8 cellular contexts compared by ENCODE assay signal in the genomic region with DNA sequence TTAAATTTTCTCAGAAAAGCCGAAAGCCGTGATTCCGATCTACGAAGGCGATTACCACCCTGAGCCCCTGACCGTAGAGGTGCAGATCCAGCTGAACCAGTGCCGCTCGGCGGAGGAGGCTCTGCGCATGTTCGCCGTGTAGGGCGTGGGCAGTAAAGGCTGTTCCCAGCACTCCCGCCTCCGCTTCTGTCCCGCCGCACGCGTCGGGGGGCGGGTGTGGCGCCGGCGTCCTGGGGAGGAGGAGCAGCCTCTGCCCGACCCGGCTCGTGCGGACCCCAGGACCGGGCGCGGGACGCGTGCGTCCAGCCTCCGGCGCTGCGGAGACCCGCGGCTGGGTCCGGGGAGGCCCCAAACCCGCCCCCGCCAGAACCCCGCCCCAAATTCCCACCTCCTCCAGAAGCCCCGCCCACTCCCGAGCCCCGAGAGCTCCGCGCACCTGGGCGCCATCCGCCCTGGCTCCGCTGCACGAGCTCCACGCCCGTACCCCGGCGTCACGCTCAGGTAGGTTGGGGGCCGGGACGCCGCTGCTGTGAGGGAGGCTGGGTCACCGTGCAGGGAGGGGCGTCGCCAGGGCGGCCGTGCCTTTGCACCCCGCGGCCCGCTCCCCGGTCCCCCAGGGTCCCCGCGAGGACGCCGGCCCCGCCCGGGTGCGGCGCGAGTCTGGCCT. TPM values are rescaled to one million over a fixed set of nuclear protein-coding genes. Genes with fewer than 3 reads are reported as not detected.
DNase-seq lines count a peak whose midpoint lies in the region; ATAC-seq and TF ChIP-seq lines count a peak whose summit lies in the region.

A gene (plus strand): TSS at position 409 of the 667 bp plus-strand sequence. CDS start 910 bp downstream, outside the sequence.

- H3K4me3 Mint-ChIP-seq in WTC11: peak within 1 kb of the TSS; percentile 74

- no peak within 1 kb of the TSS for H3K27ac ChIP-seq in MM.1S (ENCODE audit: low read length)

- H3K36me3 ChIP-seq in MM.1S (replicated peaks; ENCODE audit: insufficient read depth, low read length): no peaks in the 10 kb centered on the region

- CTCF ChIA-PET in WTC11 (lab: Charles Lee): interaction anchor here (0.6 to 2.0 kb wide), 15 partner anchors 13 to 1060 kb away, joined by 3 to 6 read pairs (median 4); a partner anchor contains a TSS

- H2AFZ ChIP-seq in MM.1S (ENCODE audit: low read length): peak within 1 kb of the TSS; percentile 51; the same call in 1 of the 2 replicates

- H3F3A ChIP-seq in MM.1S (ENCODE audit: insufficient read depth, low read length): no peaks in the 10 kb centered on the region

- no peaks in the 10 kb centered on the region for H3K9me3 ChIP-seq in MM.1S (replicated peaks; ENCODE audit: insufficient read depth, low read length)

- ATAC-seq in WTC11 (peak; percentile 53), HG03159 (IDR thresholded peaks at IDR 0.05; ENCODE audit: unreplicated experiment) (no peak), HG03175 (IDR thresholded peaks at IDR 0.05; ENCODE audit: unreplicated experiment) (no peak)

- H3K79me2 ChIP-seq in MM.1S (ENCODE audit: low read length): no peaks in the 10 kb centered on the region

- H3K4me1 ChIP-seq in MM.1S (ENCODE audit: low read length): no peaks in the 10 kb centered on the region

- no peaks in the 10 kb centered on the region for H3K9me3 Mint-ChIP-seq in WTC11

- peak within 1 kb of the TSS; percentile 50 for H3K4me3 ChIP-seq in MM.1S (ENCODE audit: low read length)
- H3K4me3 ChIP-seq in cardiac fibroblast (replicated peaks in 1 of 2; ENCODE audit: low read depth in 2 of 2, low read length in 2 of 2): peak within 1 kb of the TSS; percentile 55 to 60

- H3K36me3 Mint-ChIP-seq in WTC11: peaks cover 11% of the 10 kb centered on the region

- H3K27ac Mint-ChIP-seq in WTC11: no peak within 1 kb of the TSS

- H3K9ac ChIP-seq in MM.1S (ENCODE audit: low read length): no peak within 1 kb of the TSS

- TF ChIP-seq CTCF in MM.1S (IDR thresholded peaks at IDR 0.05; ENCODE audit: low read length): no peak
- TF ChIP-seq CTCF in WTC11 (IDR thresholded peaks at IDR 0.05): no peak
- no peak for TF ChIP-seq CTCF in cardiac fibroblast (IDR thresholded peaks at IDR 0.05; ENCODE audit: low read depth, low read length)

- POLR2A ChIA-PET in WTC11 (lab: Charles Lee): interaction anchor here (0.5 to 3.6 kb wide), 4 partner anchors 23 to 1400 kb away, joined by 3 to 15 read pairs (median 6); a partner anchor contains a TSS

- H3K27me3 ChIP-seq in MM.1S (replicated peaks; ENCODE audit: insufficient read depth, low read length): no peaks in the 10 kb centered on the region

- H3K4me1 Mint-ChIP-seq in WTC11: peaks cover 21% of the 10 kb centered on the region

- H3K27me3 Mint-ChIP-seq in WTC11 (ENCODE audit: low read depth): peaks cover 47% of the 10 kb centered on the region

- DNase-seq in ELR (ENCODE audit: low read depth) (peak; percentile 72), MM.1S (peak; percentile 32), WTC11 (ENCODE audit: low spot score) (peak; percentile 73), cardiac fibroblast (ENCODE audit: low read depth in 2 of 2) (peak; percentile 41 to 51), left kidney (ENCODE audit: low read depth, low spot score) (peak; percentile 84)
- peak; percentile 64 to 75 for DNase-seq in stimulated activated CD4-positive, alpha-beta T cell treated with anti-CD3 and anti-CD28 coated beads, Interleukin-2, amount 100 ng/mL, for 24 hours

- H3K9me2 ChIP-seq in MM.1S (replicated peaks; ENCODE audit: insufficient read depth, low read length): no peaks in the 10 kb centered on the region

- no peaks in the 10 kb centered on the region for H4K20me1 ChIP-seq in MM.1S (ENCODE audit: insufficient read depth, low read length)

- H3K4me2 ChIP-seq in MM.1S (ENCODE audit: low read depth, low read length): peak within 1 kb of the TSS; percentile 76

TF ChIP-seq in WTC11, 78 proteins besides CTCF, POLR2A, EP300 and RAD21:
- TF ChIP-seq, protein P1, sequence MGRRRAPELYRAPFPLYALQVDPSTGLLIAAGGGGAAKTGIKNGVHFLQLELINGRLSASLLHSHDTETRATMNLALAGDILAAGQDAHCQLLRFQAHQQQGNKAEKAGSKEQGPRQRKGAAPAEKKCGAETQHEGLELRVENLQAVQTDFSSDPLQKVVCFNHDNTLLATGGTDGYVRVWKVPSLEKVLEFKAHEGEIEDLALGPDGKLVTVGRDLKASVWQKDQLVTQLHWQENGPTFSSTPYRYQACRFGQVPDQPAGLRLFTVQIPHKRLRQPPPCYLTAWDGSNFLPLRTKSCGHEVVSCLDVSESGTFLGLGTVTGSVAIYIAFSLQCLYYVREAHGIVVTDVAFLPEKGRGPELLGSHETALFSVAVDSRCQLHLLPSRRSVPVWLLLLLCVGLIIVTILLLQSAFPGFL (CRISPR knock-in tag; IDR thresholded peaks at IDR 0.05; ENCODE audit: borderline replicate concordance): no peak
- TF ChIP-seq NR3C1 (CRISPR knock-in tag; conservative IDR thresholded peaks at IDR 0.05; ENCODE audit: low read depth) (no peak), CBFB (CRISPR knock-in tag; IDR thresholded peaks at IDR 0.05; ENCODE audit: low read depth) (0 out of 2 replicates have a peak, but pooled peaks have one; percentile 34), ZNF232 (CRISPR knock-in tag; IDR thresholded peaks at IDR 0.05) (peak; percentile 88), ATF1 (CRISPR knock-in tag; IDR thresholded peaks at IDR 0.05) (no peak), SP1 (CRISPR knock-in tag; conservative IDR thresholded peaks at IDR 0.05) (no peak; the same call in 1 of the 2 replicates), ZNF121 (CRISPR knock-in tag; IDR thresholded peaks at IDR 0.05) (no peak)
- TF ChIP-seq, protein P2, sequence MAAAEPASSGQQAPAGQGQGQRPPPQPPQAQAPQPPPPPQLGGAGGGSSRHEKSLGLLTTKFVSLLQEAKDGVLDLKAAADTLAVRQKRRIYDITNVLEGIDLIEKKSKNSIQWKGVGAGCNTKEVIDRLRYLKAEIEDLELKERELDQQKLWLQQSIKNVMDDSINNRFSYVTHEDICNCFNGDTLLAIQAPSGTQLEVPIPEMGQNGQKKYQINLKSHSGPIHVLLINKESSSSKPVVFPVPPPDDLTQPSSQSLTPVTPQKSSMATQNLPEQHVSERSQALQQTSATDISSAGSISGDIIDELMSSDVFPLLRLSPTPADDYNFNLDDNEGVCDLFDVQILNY (CRISPR knock-in tag; IDR thresholded peaks at IDR 0.05): peak; percentile 64
- TF ChIP-seq, protein P3, sequence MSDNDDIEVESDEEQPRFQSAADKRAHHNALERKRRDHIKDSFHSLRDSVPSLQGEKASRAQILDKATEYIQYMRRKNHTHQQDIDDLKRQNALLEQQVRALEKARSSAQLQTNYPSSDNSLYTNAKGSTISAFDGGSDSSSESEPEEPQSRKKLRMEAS (CRISPR knock-in tag; IDR thresholded peaks at IDR 0.05): peak; percentile 69

RNA-seq across cellular contexts. Expression of the gene that starts here (rescaled TPM):
- 1.6 to 2.0 TPM (median 1.6 TPM) in 3 replicates for total RNA-seq in WTC11 (2021)

Comparison
In these comparisons a context has a peak if more than half of its experiments do, and no peak if none do; other contexts are left out.
1. DNase-seq: peak in every context shown above with its lines; median percentile 84 in left kidney; 73 in WTC11; 72 in ELR; 70 in stimulated activated CD4-positive, alpha-beta T cell treated with anti-CD3 and anti-CD28 coated beads, Interleukin-2, amount 100 ng/mL, for 24 hours; 46 in cardiac fibroblast; 32 in MM.1S.